ENCODE assay signal across 26 cellular contexts in the genomic region with DNA sequence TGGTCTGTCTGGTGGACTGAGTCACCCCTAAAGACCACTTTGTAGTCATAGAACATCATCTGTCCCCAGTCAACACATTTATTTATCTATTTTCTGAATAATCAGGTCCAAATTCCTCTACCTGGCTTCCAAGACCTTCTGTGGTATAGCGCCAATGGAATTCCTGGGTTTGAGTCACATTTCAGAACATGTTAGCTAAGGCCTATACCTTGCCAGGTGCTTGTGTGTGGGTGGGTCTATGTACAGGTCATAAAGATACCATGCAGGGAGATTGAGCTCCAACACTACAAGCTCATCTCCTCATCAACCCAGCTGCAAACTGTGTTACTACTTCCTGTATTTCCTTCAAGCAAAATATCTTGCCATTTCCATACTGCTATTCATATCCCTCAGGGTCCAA.
DNase-seq lines count a peak whose midpoint lies in the region; ATAC-seq, FAIRE-seq and TF ChIP-seq lines count a peak whose summit lies in the region.
"Had no signal": no experiment of that assay in that cellular context is flagged by ENCODE, and none has a peak within 500 bp of the region (broad histone marks: within the 10 kb centered on the region; RNA-seq: fewer than 3 reads in every experiment).

No MANE protein-coding gene starts in this region.

- H3K27me3 ChIP-seq in RWPE2 (ENCODE audit: insufficient read depth, poor library complexity, severe bottlenecking): no peaks in the 10 kb centered on the region
- H3K27me3 ChIP-seq in uterus: no peaks in the 10 kb centered on the region
- H3K27me3 ChIP-seq: BE2C; BLaER1 treated with 17β-estradiol and CSF1 and Interleukin-3, amounts not matched to agents 10 nM and 100 nM had no signal

- no peak for TF ChIP-seq POLR2A in GM12891 (IDR thresholded peaks at IDR 0.05; ENCODE audit: low read depth, low read length)
- TF ChIP-seq POLR2A in uterus (IDR thresholded peaks at IDR 0.05): no peak

- peak; percentile 23 for FAIRE-seq in GM12891 (lab: Jason Lieb, UNC)
- FAIRE-seq: A549, D721Med, GM12892, GM19239, H54 had no signal

- intact Hi-C loops in mucosa of descending colon (cut with DNase I, micrococcal nuclease): no loop called here
- intact Hi-C loops in uterus (cut with DNase I; ENCODE audit: low total_unique reads): no loop called here

- no peak overlapping the region for H3K4me3 ChIP-seq in RWPE2 (ENCODE audit: severe bottlenecking)
- H3K4me3 ChIP-seq in epithelial cell of esophagus (ENCODE audit: low read length): no peak overlapping the region
- no peak overlapping the region for H3K4me3 ChIP-seq in mucosa of descending colon
- H3K4me3 ChIP-seq in uterus: no peak overlapping the region
- H3K4me3 ChIP-seq: A549; BLaER1 treated with 17β-estradiol and CSF1 and Interleukin-3, amounts not matched to agents 10 nM and 100 nM; GM23338; HAP-1 had no signal

- TF ChIP-seq CTCF in RWPE2 (IDR thresholded peaks at IDR 0.05; ENCODE audit: poor library complexity, severe bottlenecking) (no peak), epithelial cell of esophagus (IDR thresholded peaks at IDR 0.05; ENCODE audit: insufficient read depth, low read depth, low read length, missing control alignments) (no peak), mucosa of descending colon (IDR thresholded peaks at IDR 0.05) (no peak), uterus (IDR thresholded peaks at IDR 0.05) (no peak)

- DNase-seq in GM12891 (ENCODE audit: insufficient read length, low spot score) (no peak), RWPE2 (ENCODE audit: low spot score) (no peak), epithelial cell of esophagus (ENCODE audit: low read depth) (peak; percentile 46), mucosa of descending colon (no peak), MV-4-11 (lab: John Stamatoyannopoulos, UW) (no peak), uterus (no peak)
- DNase-seq: 8988T; ACHN; AML-193; BE2C; CD4-positive, alpha-beta T cell; CD8-positive, alpha-beta memory T cell; DMS 273 treated with DMSO at 0.1 percent for 48 hours; DMS53; DMS79 treated with DMSO at 0.1 percent for 48 hours; GF-D8; HFFc6 had no signal

- H3K4me1 ChIP-seq in RWPE2 (ENCODE audit: insufficient read depth, poor library complexity, severe bottlenecking): no peaks in the 10 kb centered on the region
- no peaks in the 10 kb centered on the region for H3K4me1 ChIP-seq in mucosa of descending colon (ENCODE audit: low read depth)
- no peaks in the 10 kb centered on the region for H3K4me1 ChIP-seq in uterus
- H3K4me1 ChIP-seq: A549, BE2C, HAP-1 had no signal

- ATAC-seq in RWPE2 (ENCODE audit: low read depth) (peak; percentile 44; the same call in 1 of the 3 replicates), mucosa of descending colon (peak; percentile 9), HG03521 (IDR thresholded peaks at IDR 0.05; ENCODE audit: unreplicated experiment) (no peak)
- ATAC-seq: A549, GM23338 had no signal

- H3K9me3 ChIP-seq in RWPE2 (ENCODE audit: severe bottlenecking) (no peaks in the 10 kb centered on the region), mucosa of descending colon (no peaks in the 10 kb centered on the region), uterus (no peaks in the 10 kb centered on the region)
- H3K9me3 ChIP-seq: A549, BE2C, HAP-1 had no signal

- H3K36me3 ChIP-seq in RWPE2 (ENCODE audit: low read depth) (no peaks in the 10 kb centered on the region), mucosa of descending colon (ENCODE audit: low read depth) (no peaks in the 10 kb centered on the region), uterus (no peaks in the 10 kb centered on the region)
- H3K36me3 ChIP-seq: BE2C; BLaER1 treated with 17β-estradiol and CSF1 and Interleukin-3, amounts not matched to agents 10 nM and 100 nM; HAP-1 had no signal

- H3K27ac ChIP-seq in RWPE2 (ENCODE audit: poor library complexity, severe bottlenecking) (no peak overlapping the region), uterus (no peak overlapping the region)
- H3K27ac ChIP-seq: A549; BLaER1 treated with 17β-estradiol and CSF1 and Interleukin-3, amounts not matched to agents 10 nM and 100 nM had no signal

TF ChIP-seq in GM12891, 5 proteins besides CTCF, POLR2A, EP300 and RAD21:
- no peak for TF ChIP-seq POLR2AphosphoS5 (IDR thresholded peaks at IDR 0.05; ENCODE audit: low read depth, low read length)
- TF ChIP-seq SPI1 (IDR thresholded peaks at IDR 0.05; ENCODE audit: low read depth, low read length): no peak
- TF ChIP-seq TAF1 (IDR thresholded peaks at IDR 0.05; ENCODE audit: low read depth, low read length): no peak
- TF ChIP-seq PAX5 (IDR thresholded peaks at IDR 0.05; ENCODE audit: insufficient read depth, low read length, severe bottlenecking): no peak
- no peak for TF ChIP-seq POU2F2 (IDR thresholded peaks at IDR 0.05; ENCODE audit: low read depth, low read length)
